Comparison of ENCODE assay signal across 11 cellular contexts in genomic region chr16:66382171-66382965, GRCh38. TPM values are rescaled to one million over a fixed set of nuclear protein-coding genes. Genes with fewer than 3 reads are reported as not detected.
DNase-seq lines count a peak whose midpoint lies in the region; ATAC-seq, FAIRE-seq and TF ChIP-seq lines count a peak whose summit lies in the region.
"Had no signal": no experiment of that assay in that cellular context is flagged by ENCODE, and none has a peak within 500 bp of the region (broad histone marks: within the 10 kb centered on the region; RNA-seq: fewer than 3 reads in every experiment).

No MANE protein-coding gene starts in this region.

- H3K27me3 Mint-ChIP-seq in nephron (ENCODE audit: low read depth): no peaks in the 10 kb centered on the region

- TF ChIP-seq CTCF in BJ (IDR thresholded peaks at IDR 0.05; ENCODE audit: insufficient read depth, low read depth, low read length) (no peak), esophagus squamous epithelium (IDR thresholded peaks at IDR 0.05) (no peak), nephron (IDR thresholded peaks at IDR 0.05; ENCODE audit: unreplicated experiment in 3 of 3) (no peak), D721Med (IDR thresholded peaks at IDR 0.05; ENCODE audit: insufficient read depth, missing control alignments) (no peak)

- DNase-seq in BJ (ENCODE audit: low read depth) (peak; percentile 37), RKO (ENCODE audit: low spot score) (peak; percentile 73), esophagus squamous epithelium (lab: John Stamatoyannopoulos, UW) (no peak), GM12891 (ENCODE audit: insufficient read length, low spot score) (no peak), D721Med (ENCODE audit: insufficient read length, low spot score) (no peak), NCI-H146 (lab: John Stamatoyannopoulos, UW) (no peak)
- DNase-seq: CD8-positive, alpha-beta T cell; immature natural killer cell had no signal

- H3K4me1 ChIP-seq in esophagus squamous epithelium: peaks cover 0 to 23% (median 0%) of the 10 kb centered on the region in 3 donors

- TF ChIP-seq POLR2A in esophagus squamous epithelium (IDR thresholded peaks at IDR 0.05) (no peak), GM12891 (IDR thresholded peaks at IDR 0.05; ENCODE audit: low read depth, low read length) (no peak)

- no peaks in the 10 kb centered on the region for H3K9me3 ChIP-seq in esophagus squamous epithelium

- no peaks in the 10 kb centered on the region for H3K36me3 ChIP-seq in BJ (ENCODE audit: control insufficient read depth, insufficient read depth, low read length)
- no peaks in the 10 kb centered on the region for H3K36me3 ChIP-seq in esophagus squamous epithelium

- peak overlapping the region in 3 of 4 donors; percentile 62 to 74 (median 74) for H3K27ac ChIP-seq in esophagus squamous epithelium

- WGBS in esophagus squamous epithelium, 2 donors: 62 to 80% methylated on average over 5 to 7 of the region's 13 CpGs

- intact Hi-C loops in esophagus squamous epithelium (cut with DNase I): no loop called here

- no peak overlapping the region for H3K4me3 Mint-ChIP-seq in nephron
- H3K4me3 Mint-ChIP-seq: activated T-helper 1 cell treated with anti-CD3 and anti-CD28 coated beads, Interleukin-12 subunit alpha, Interleukin-12 subunit beta, Interleukin-2, Interleukin-4 antibody, amounts not matched to agents 30 ng/mL and 10 ng/mL and 1 ng/mL, durations not matched to agents 14 hours and 24 hours and 36 hours; CD8-positive, alpha-beta T cell; immature natural killer cell had no signal

- no peak overlapping the region for H3K4me3 ChIP-seq in BJ (ENCODE audit: low read depth, low read length)
- no peak overlapping the region for H3K4me3 ChIP-seq in esophagus squamous epithelium

- no peak for ATAC-seq in GM21367 (IDR thresholded peaks at IDR 0.05; ENCODE audit: unreplicated experiment)
- ATAC-seq: CD8-positive, alpha-beta T cell had no signal

- CTCF ChIA-PET in BJ (lab: Yijun Ruan, JAX): interaction anchor here (1.4 to 1.5 kb wide), 2 partner anchors 26 to 37 kb away, joined by 5 to 6 read pairs; no protein-coding TSS in a partner anchor

- H3K27ac Mint-ChIP-seq in nephron: peak overlapping the region; percentile 25 to 61 (median 33)
- H3K27ac Mint-ChIP-seq: activated T-helper 1 cell treated with anti-CD3 and anti-CD28 coated beads, Interleukin-12 subunit alpha, Interleukin-12 subunit beta, Interleukin-2, Interleukin-4 antibody, amounts not matched to agents 30 ng/mL and 10 ng/mL and 1 ng/mL, durations not matched to agents 14 hours and 24 hours and 36 hours; CD8-positive, alpha-beta T cell; immature natural killer cell had no signal

- no peaks in the 10 kb centered on the region for H3K36me3 Mint-ChIP-seq in nephron (ENCODE audit: low read depth)
- H3K36me3 Mint-ChIP-seq: CD8-positive, alpha-beta T cell had no signal

- H3K4me1 Mint-ChIP-seq in nephron: peaks cover 15% of the 10 kb centered on the region

- POLR2A ChIA-PET in BJ (lab: Charles Lee): no interaction called here

- peaks cover 7% of the 10 kb centered on the region for H3K9me3 Mint-ChIP-seq in nephron

- no peaks in the 10 kb centered on the region; the same call in none of the 2 replicates for H3K27me3 ChIP-seq in BJ (ENCODE audit: control insufficient read depth, insufficient read depth, low read length)
- H3K27me3 ChIP-seq in esophagus squamous epithelium: no peaks in the 10 kb centered on the region

- FAIRE-seq in GM12891 (lab: Jason Lieb, UNC) (no peak), D721Med (lab: Jason Lieb, UNC) (no peak)

TF ChIP-seq in GM12891, 5 proteins besides CTCF, POLR2A, EP300 and RAD21:
- TF ChIP-seq SPI1 (IDR thresholded peaks at IDR 0.05; ENCODE audit: low read depth, low read length): no peak
- no peak for TF ChIP-seq PAX5 (IDR thresholded peaks at IDR 0.05; ENCODE audit: insufficient read depth, low read length, severe bottlenecking)
- TF ChIP-seq POLR2AphosphoS5 (IDR thresholded peaks at IDR 0.05; ENCODE audit: low read depth, low read length): no peak
- TF ChIP-seq TAF1 (IDR thresholded peaks at IDR 0.05; ENCODE audit: low read depth, low read length): no peak
- TF ChIP-seq POU2F2 (IDR thresholded peaks at IDR 0.05; ENCODE audit: low read depth, low read length): no peak

RNA-seq across cellular contexts. Expression of gene CDH5, which starts 15.9 kb away (rescaled TPM):
- not detected in 2 replicates for polyA plus RNA-seq in BJ (2011; rRNA removed)
- polyA minus RNA-seq in BJ (2011; rRNA and poly(A)+ RNA removed): not detected in 2 replicates
- 10 to 100 TPM in 1 of 4 donors, 1 to 10 TPM in 3; 1.7 to 21.6 (median 8.0) TPM for total RNA-seq in esophagus squamous epithelium
- polyA plus RNA-seq in GM12891 (2012; ENCODE audit: low read depth, missing spikeins): not detected
- total RNA-seq: activated T-helper 1 cell treated with anti-CD3 and anti-CD28 coated beads, Interleukin-12 subunit alpha, Interleukin-12 subunit beta, Interleukin-2, Interleukin-4 antibody, amounts not matched to agents 30 ng/mL and 10 ng/mL and 1 ng/mL, durations not matched to agents 14 hours and 24 hours and 36 hours; CD8-positive, alpha-beta T cell had no signal
- polyA plus RNA-seq: immature natural killer cell had no signal

RNA-seq across cellular contexts. Expression of gene BEAN1, which starts 44.7 kb away (rescaled TPM):
- polyA plus RNA-seq in BJ (2011; rRNA removed): not detected in 2 replicates
- polyA minus RNA-seq in BJ (2011; rRNA and poly(A)+ RNA removed): not detected in 2 replicates
- total RNA-seq in esophagus squamous epithelium: 1 to 10 TPM in 1 of 4 donors, under 1 TPM in 2, not detected in 1; 0.23 to 1.8 (median 0.76) TPM
- polyA plus RNA-seq in GM12891 (2012; ENCODE audit: low read depth, missing spikeins): not detected
- total RNA-seq: activated T-helper 1 cell treated with anti-CD3 and anti-CD28 coated beads, Interleukin-12 subunit alpha, Interleukin-12 subunit beta, Interleukin-2, Interleukin-4 antibody, amounts not matched to agents 30 ng/mL and 10 ng/mL and 1 ng/mL, durations not matched to agents 14 hours and 24 hours and 36 hours; CD8-positive, alpha-beta T cell had no signal

Comparison
In these comparisons a context has a peak if more than half of its experiments do, and no peak if none do; other contexts are left out.
1. DNase-seq: peak in BJ (single experiment) and RKO (single experiment); none in esophagus squamous epithelium (single experiment), GM12891 (single experiment), D721Med (single experiment) and NCI-H146 (single experiment).